Comparison of ENCODE assay signal across 1 cellular context in the genomic region with DNA sequence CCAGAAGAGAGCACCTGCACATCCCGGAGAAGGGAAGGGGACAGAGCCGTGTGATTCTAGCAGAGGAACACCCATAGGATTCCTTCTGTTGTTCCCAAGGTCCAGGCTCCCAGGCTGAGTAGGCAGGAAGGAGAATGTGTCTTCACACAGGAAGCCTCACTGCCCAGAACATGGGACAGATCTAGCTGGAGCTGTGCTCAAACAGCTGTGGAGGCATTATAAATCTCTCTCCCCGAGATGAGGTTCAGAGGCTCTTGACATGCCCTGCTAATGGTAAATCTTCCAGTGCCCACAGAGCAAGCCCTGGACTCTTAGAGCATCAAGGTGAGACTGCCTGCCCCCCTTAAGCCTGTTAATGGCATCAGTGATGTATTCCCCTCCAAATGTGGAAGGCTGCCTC.
TF ChIP-seq lines count a peak whose summit lies in the region.

No MANE protein-coding gene starts in this region.

TF ChIP-seq in IMR-90, 13 proteins besides CTCF, POLR2A, EP300 and RAD21 (continued from another document):
- TF ChIP-seq SMC3 (IDR thresholded peaks at IDR 0.05; ENCODE audit: low read depth, low read length), result no peak
- TF ChIP-seq, protein P1, sequence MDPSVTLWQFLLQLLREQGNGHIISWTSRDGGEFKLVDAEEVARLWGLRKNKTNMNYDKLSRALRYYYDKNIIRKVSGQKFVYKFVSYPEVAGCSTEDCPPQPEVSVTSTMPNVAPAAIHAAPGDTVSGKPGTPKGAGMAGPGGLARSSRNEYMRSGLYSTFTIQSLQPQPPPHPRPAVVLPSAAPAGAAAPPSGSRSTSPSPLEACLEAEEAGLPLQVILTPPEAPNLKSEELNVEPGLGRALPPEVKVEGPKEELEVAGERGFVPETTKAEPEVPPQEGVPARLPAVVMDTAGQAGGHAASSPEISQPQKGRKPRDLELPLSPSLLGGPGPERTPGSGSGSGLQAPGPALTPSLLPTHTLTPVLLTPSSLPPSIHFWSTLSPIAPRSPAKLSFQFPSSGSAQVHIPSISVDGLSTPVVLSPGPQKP (IDR thresholded peaks at IDR 0.05; ENCODE audit: borderline replicate concordance, low read depth, low read length), result no peak
- TF ChIP-seq, protein P2, sequence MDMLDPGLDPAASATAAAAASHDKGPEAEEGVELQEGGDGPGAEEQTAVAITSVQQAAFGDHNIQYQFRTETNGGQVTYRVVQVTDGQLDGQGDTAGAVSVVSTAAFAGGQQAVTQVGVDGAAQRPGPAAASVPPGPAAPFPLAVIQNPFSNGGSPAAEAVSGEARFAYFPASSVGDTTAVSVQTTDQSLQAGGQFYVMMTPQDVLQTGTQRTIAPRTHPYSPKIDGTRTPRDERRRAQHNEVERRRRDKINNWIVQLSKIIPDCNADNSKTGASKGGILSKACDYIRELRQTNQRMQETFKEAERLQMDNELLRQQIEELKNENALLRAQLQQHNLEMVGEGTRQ (IDR thresholded peaks at IDR 0.05; ENCODE audit: low read depth, low read length), result no peak
- no peak for TF ChIP-seq BHLHE40 (IDR thresholded peaks at IDR 0.05; ENCODE audit: low read depth, low read length)
- no peak for TF ChIP-seq MAZ (IDR thresholded peaks at IDR 0.05; ENCODE audit: borderline replicate concordance, low read depth, low read length)
- no peak for TF ChIP-seq NFE2L2 (IDR thresholded peaks at IDR 0.05; ENCODE audit: low read depth, low read length)
- no peak for TF ChIP-seq CHD1 (IDR thresholded peaks at IDR 0.05; ENCODE audit: low read depth, low read length)
- no peak for TF ChIP-seq RCOR1 (IDR thresholded peaks at IDR 0.05; ENCODE audit: insufficient replicate concordance, low read length)
- TF ChIP-seq RFX5 (IDR thresholded peaks at IDR 0.05; ENCODE audit: low read depth, low read length), result no peak
- no peak for TF ChIP-seq MXI1 (IDR thresholded peaks at IDR 0.05; ENCODE audit: borderline replicate concordance, low read depth, low read length)
TF ChIP-seq in IMR-90: peak in this region for 0.
